12 cellular contexts compared by ENCODE assay signal in genomic region chr15:40452296-40453090, GRCh38. TPM values are rescaled to one million over a fixed set of nuclear protein-coding genes. Genes with fewer than 3 reads are reported as not detected.
DNase-seq lines count a peak whose midpoint lies in the region; ATAC-seq, FAIRE-seq and TF ChIP-seq lines count a peak whose summit lies in the region.
"Had no signal": no experiment of that assay in that cellular context is flagged by ENCODE, and none has a peak within 500 bp of the region (broad histone marks: within the 10 kb centered on the region; RNA-seq: fewer than 3 reads in every experiment).

No MANE protein-coding gene starts in this region.

- peaks cover 22% of the 10 kb centered on the region for H3K9me1 ChIP-seq in K562 (ENCODE audit: control insufficient read depth, insufficient read depth, low read length)

- no peak for TF ChIP-seq POLR2A in K562 (conservative IDR thresholded peaks at IDR 0.05)

- no peaks in the 10 kb centered on the region for H3K27me3 Mint-ChIP-seq in activated CD4-positive, alpha-beta T cell treated with anti-CD3 and anti-CD28 coated beads, Interleukin-2, amount 10 ng/mL, durations not matched to agents 7 days and 5 days
- no peaks in the 10 kb centered on the region for H3K27me3 Mint-ChIP-seq in stimulated activated naive CD8-positive, alpha-beta T cell treated with anti-CD3 and anti-CD28 coated beads, Interleukin-15, amount 100 ng/mL, for 72 hours

- in situ Hi-C loops in K562 (cut with MboI) = no loop called here

- H3K79me2 ChIP-seq in K562 (ENCODE audit: control insufficient read depth, insufficient read depth, low read length) = peaks cover 94% of the 10 kb centered on the region

- peak; percentile 30 for DNase-seq in activated CD4-positive, alpha-beta T cell treated with anti-CD3 and anti-CD28 coated beads, Interleukin-2, amount 10 ng/mL, durations not matched to agents 7 days and 5 days
- no peak for DNase-seq in activated CD4-positive, alpha-beta T cell treated with anti-CD3 and anti-CD28 coated beads, Interleukin-2, amount 50 U/mL, for 48 hours
- DNase-seq in K562 (ENCODE audit: extremely low read depth in 1 of 4, low spot score in 3 of 4) (no peak), NAMALWA (ENCODE audit: low spot score) (no peak), HEK293T (ENCODE audit: extremely low spot score) (no peak)
- DNase-seq in stimulated activated naive CD8-positive, alpha-beta T cell treated with anti-CD3 and anti-CD28 coated beads, Interleukin-15, amount 100 ng/mL, for 72 hours = no peak
- no peak for DNase-seq in stimulated activated CD4-positive, alpha-beta T cell treated with anti-CD3 and anti-CD28 coated beads, Interleukin-4, amount 100 ng/mL, for 4 hours
- DNase-seq: activated CD8-positive, alpha-beta memory T cell treated with anti-CD3 and anti-CD28 coated beads for 24 hours; mammary epithelial cell; SIG-M5 had no signal

- WGBS in K562 (ENCODE audit: insufficient coverage, low coverage, missing lambda C conversion rate) = 43% methylated on average over 10 of the region's 11 CpGs

- H3K4me2 ChIP-seq in K562 (ENCODE audit: insufficient read depth, low read length) = no peak overlapping the region

- peak overlapping the region in 1 of 2 experiments; percentile 85; a peak in 2 of 4 replicates for H3K9ac ChIP-seq in K562 (ENCODE audit: insufficient read depth in 1 of 2, low read depth in 2 of 2, low read length in 2 of 2)

- H3K9me3 ChIP-seq in K562 (replicated peaks; ENCODE audit: control insufficient read depth, insufficient read depth, low read depth, low read length) = no peaks in the 10 kb centered on the region
- H3K9me3 ChIP-seq: HAP-1 had no signal

- CTCF ChIA-PET in activated CD4-positive, alpha-beta T cell treated with anti-CD3 and anti-CD28 coated beads, Interleukin-2, amount 10 ng/mL, durations not matched to agents 7 days and 5 days (lab: Charles Lee) = interaction anchor here (1.2 to 4.4 kb wide), 3 partner anchors 11 to 55 kb away, joined by 3 to 28 read pairs (median 3); partner anchors contain the start of gene BAHD1
- CTCF ChIA-PET in K562 (lab: Yijun Ruan, JAX; ENCODE audit: low intra/inter-chr PET ratio) = no interaction called here
- CTCF ChIA-PET in HEK293T (lab: Yijun Ruan, JAX) = interaction anchor here (0.9 kb wide), 1 partner anchor 108 kb away, joined by 3 read pairs; no protein-coding TSS in a partner anchor

- H3K4me1 ChIP-seq in K562 (replicated peaks in 1 of 2; ENCODE audit: control insufficient read depth in 2 of 2, insufficient read depth in 2 of 2, low read length in 2 of 2) = peaks cover 35 to 43% of the 10 kb centered on the region in 2 experiments
- H3K4me1 ChIP-seq: HAP-1 had no signal

- no peak for FAIRE-seq in K562 (lab: Jason Lieb, UNC)

- no TSS peak for BruUV-seq in K562 (replicated peaks; lab: Mats Ljungman, UMichigan)

- peak overlapping the region; percentile 92 for H3K27ac Mint-ChIP-seq in activated CD4-positive, alpha-beta T cell treated with anti-CD3 and anti-CD28 coated beads, Interleukin-2, amount 10 ng/mL, durations not matched to agents 7 days and 5 days
- H3K27ac Mint-ChIP-seq in stimulated activated naive CD8-positive, alpha-beta T cell treated with anti-CD3 and anti-CD28 coated beads, Interleukin-15, amount 100 ng/mL, for 72 hours = peak overlapping the region; percentile 56 to 85

- intact Hi-C loops in K562 (cut with micrococcal nuclease) = no loop called here

- no peak for TF ChIP-seq EP300 in K562 (IDR thresholded peaks at IDR 0.05; ENCODE audit: low read length)

- H3K27ac ChIP-seq in K562 (ENCODE audit: extremely low read depth, low read depth, low read length) = no peak overlapping the region

- TF ChIP-seq RAD21 in K562 (CRISPR knock-in tag; conservative IDR thresholded peaks at IDR 0.05 in 1 of 2, IDR thresholded peaks at IDR 0.05 in 1 of 2) = no peak

- H3K4me1 Mint-ChIP-seq in activated CD4-positive, alpha-beta T cell treated with anti-CD3 and anti-CD28 coated beads, Interleukin-2, amount 10 ng/mL, durations not matched to agents 7 days and 5 days = peaks cover 77% of the 10 kb centered on the region
- peaks cover 86% of the 10 kb centered on the region for H3K4me1 Mint-ChIP-seq in stimulated activated naive CD8-positive, alpha-beta T cell treated with anti-CD3 and anti-CD28 coated beads, Interleukin-15, amount 100 ng/mL, for 72 hours

- ATAC-seq in HG03354 (IDR thresholded peaks at IDR 0.05; ENCODE audit: poor library complexity, severe bottlenecking, unreplicated experiment) = peak; percentile 63
- ATAC-seq in K562 = peak; percentile 21
- peak; percentile 75 for ATAC-seq in stimulated activated naive CD8-positive, alpha-beta T cell treated with anti-CD3 and anti-CD28 coated beads, Interleukin-15, amount 100 ng/mL, for 72 hours

- H2AFZ ChIP-seq in K562 (ENCODE audit: low read depth, low read length) = no peak overlapping the region

- H3K4me3 ChIP-seq in K562 = no peak overlapping the region
- H3K4me3 ChIP-seq: HAP-1 had no signal

- POLR2A ChIA-PET in activated CD4-positive, alpha-beta T cell treated with anti-CD3 and anti-CD28 coated beads, Interleukin-2, amount 10 ng/mL, durations not matched to agents 7 days and 5 days (lab: Charles Lee) = interaction anchor here (1.0 kb wide), 1 partner anchor 10 kb away, joined by 3 read pairs; no protein-coding TSS in a partner anchor
- POLR2A ChIA-PET in K562 (lab: Yijun Ruan, JAX) (interaction anchor here (0.6 to 9.5 kb wide), 7 partner anchors 10 to 242 kb away, joined by 3 to 89 read pairs (median 4); partner anchors contain the start of gene BAHD1), HEK293T (lab: Yijun Ruan, JAX) (interaction anchor here (1.2 to 1.3 kb wide), 2 partner anchors 13 to 53 kb away, joined by 3 to 7 read pairs; no protein-coding TSS in a partner anchor)

- no peak for TF ChIP-seq CTCF in K562 (IDR thresholded peaks at IDR 0.05 in 2 of 3, conservative IDR thresholded peaks at IDR 0.05 in 1 of 3; ENCODE audit: insufficient read depth in 2 of 3, low read depth in 1 of 3, low read length in 3 of 3)

- H3K9me3 Mint-ChIP-seq in activated CD4-positive, alpha-beta T cell treated with anti-CD3 and anti-CD28 coated beads, Interleukin-2, amount 10 ng/mL, durations not matched to agents 7 days and 5 days = no peaks in the 10 kb centered on the region
- no peaks in the 10 kb centered on the region for H3K9me3 Mint-ChIP-seq in stimulated activated naive CD8-positive, alpha-beta T cell treated with anti-CD3 and anti-CD28 coated beads, Interleukin-15, amount 100 ng/mL, for 72 hours

- peak overlapping the region; percentile 76 for H3K4me3 Mint-ChIP-seq in activated CD4-positive, alpha-beta T cell treated with anti-CD3 and anti-CD28 coated beads, Interleukin-2, amount 10 ng/mL, durations not matched to agents 7 days and 5 days
- peak overlapping the region; percentile 56 to 77 for H3K4me3 Mint-ChIP-seq in stimulated activated naive CD8-positive, alpha-beta T cell treated with anti-CD3 and anti-CD28 coated beads, Interleukin-15, amount 100 ng/mL, for 72 hours

- no peaks in the 10 kb centered on the region for H3K27me3 ChIP-seq in K562 (ENCODE audit: control insufficient read depth in 2 of 2, insufficient read depth in 2 of 2, low read length in 2 of 2)

- peaks cover 64% of the 10 kb centered on the region for H4K20me1 ChIP-seq in K562 (replicated peaks; ENCODE audit: control insufficient read depth, insufficient read depth, low read length)

- peaks cover 3% of the 10 kb centered on the region; the same call in 2 of the 3 replicates for H3K36me3 ChIP-seq in K562 (ENCODE audit: control insufficient read depth, insufficient read depth, low read length)
- H3K36me3 ChIP-seq: HAP-1 had no signal

- H3K36me3 Mint-ChIP-seq in activated CD4-positive, alpha-beta T cell treated with anti-CD3 and anti-CD28 coated beads, Interleukin-2, amount 10 ng/mL, durations not matched to agents 7 days and 5 days (ENCODE audit: low read depth) = peaks cover 5% of the 10 kb centered on the region

RNA-seq across cellular contexts. Expression of gene BAHD1, which starts 11.7 kb away (rescaled TPM):
- total RNA-seq in activated CD4-positive, alpha-beta T cell treated with anti-CD3 and anti-CD28 coated beads, Interleukin-2, amount 10 ng/mL, durations not matched to agents 7 days and 5 days = 10 to 100 TPM; 28.7 to 30.8 TPM
- total RNA-seq in K562 (2011; cell fraction: chromatin; rRNA removed; ENCODE audit: low replicate concordance) = 30.6 and 63.4 TPM in 2 replicates
- 33.2 and 38.7 TPM in 2 replicates for total RNA-seq in K562 (2011; cell fraction: nucleolus; rRNA removed)
- 31.7 and 43.1 TPM in 2 replicates for total RNA-seq in K562 (2011; cell fraction: nucleoplasm; rRNA removed)
- 15.2 and 20.8 TPM in 2 replicates for total RNA-seq in K562 (2014; rRNA removed)
- total RNA-seq in K562 (2014; rRNA removed; fragmentation: Illumina TruSeq; extraction: Trizol) = 9.7 and 10.3 TPM in 2 replicates
- total RNA-seq in K562 (2015; rRNA removed; fragmentation: Illumina TruSeq; extraction: Trizol) = 11.5 and 12.3 TPM in 2 replicates
- total RNA-seq in K562 (2021) = 33.6 and 38.5 TPM in 2 replicates
- 9.7 and 10.6 TPM in 2 replicates for polyA plus RNA-seq in K562 (2011; rRNA removed)
- polyA plus RNA-seq in K562 (2011; cell fraction: cytosol; rRNA removed) = 9.1 and 16.4 TPM in 2 replicates
- polyA plus RNA-seq in K562 (2011; cell fraction: nucleus; rRNA removed) = 27.1 and 43.2 TPM in 2 replicates
- polyA plus RNA-seq in K562 (2012) = 24.0 and 25.8 TPM in 2 replicates
- polyA plus RNA-seq in K562 (2014; fragmentation: Illumina TruSeq; extraction: Trizol) = 18.4 and 26.4 TPM in 2 replicates
- under 1 TPM; 0.55 to 0.80 TPM for polyA plus RNA-seq in K562 (2014; fragmentation: Nextera tagmentation; extraction: Ambion mirVana)
- 19.0 and 19.4 TPM in 2 replicates for polyA plus RNA-seq in K562 (2014; rRNA removed)
- 7.1 and 10.0 TPM in 2 replicates for polyA minus RNA-seq in K562 (2011; rRNA and poly(A)+ RNA removed)
- 12.7 TPM in 2 replicates for polyA minus RNA-seq in K562 (2011; cell fraction: cytosol; rRNA and poly(A)+ RNA removed)
- 10.5 and 12.2 TPM in 2 replicates for polyA minus RNA-seq in K562 (2011; cell fraction: nucleus; rRNA and poly(A)+ RNA removed)

RNA-seq across cellular contexts. Expression of gene CHST14, which starts 18.3 kb away (rescaled TPM):
- 10 to 100 TPM; 14.3 to 14.6 TPM for total RNA-seq in activated CD4-positive, alpha-beta T cell treated with anti-CD3 and anti-CD28 coated beads, Interleukin-2, amount 10 ng/mL, durations not matched to agents 7 days and 5 days
- 4.2 and 14.3 TPM in 2 replicates for total RNA-seq in K562 (2011; cell fraction: chromatin; rRNA removed; ENCODE audit: low replicate concordance)
- total RNA-seq in K562 (2011; cell fraction: nucleolus; rRNA removed) = 18.7 and 22.0 TPM in 2 replicates
- 17.9 and 21.1 TPM in 2 replicates for total RNA-seq in K562 (2011; cell fraction: nucleoplasm; rRNA removed)
- total RNA-seq in K562 (2014; rRNA removed) = 4.0 and 5.6 TPM in 2 replicates
- total RNA-seq in K562 (2014; rRNA removed; fragmentation: Illumina TruSeq; extraction: Trizol) = 2.3 and 2.5 TPM in 2 replicates
- total RNA-seq in K562 (2015; rRNA removed; fragmentation: Illumina TruSeq; extraction: Trizol) = 4.6 TPM in 2 replicates
- 11.2 and 12.1 TPM in 2 replicates for total RNA-seq in K562 (2021)
- 4.5 and 6.4 TPM in 2 replicates for polyA plus RNA-seq in K562 (2011; rRNA removed)
- 6.6 and 8.1 TPM in 2 replicates for polyA plus RNA-seq in K562 (2011; cell fraction: cytosol; rRNA removed)
- 4.8 and 5.2 TPM in 2 replicates for polyA plus RNA-seq in K562 (2011; cell fraction: nucleus; rRNA removed)
- 12.0 and 17.1 TPM in 2 replicates for polyA plus RNA-seq in K562 (2012)
- polyA plus RNA-seq in K562 (2014; fragmentation: Illumina TruSeq; extraction: Trizol) = 6.3 and 7.5 TPM in 2 replicates
- 1 to 10 TPM; 1.6 to 2.3 TPM for polyA plus RNA-seq in K562 (2014; fragmentation: Nextera tagmentation; extraction: Ambion mirVana)
- polyA plus RNA-seq in K562 (2014; rRNA removed) = 3.9 and 4.8 TPM in 2 replicates
- 3.1 TPM in 2 replicates for polyA minus RNA-seq in K562 (2011; rRNA and poly(A)+ RNA removed)
- 6.2 and 11.7 TPM in 2 replicates for polyA minus RNA-seq in K562 (2011; cell fraction: cytosol; rRNA and poly(A)+ RNA removed)
- 2.7 and 3.8 TPM in 2 replicates for polyA minus RNA-seq in K562 (2011; cell fraction: nucleus; rRNA and poly(A)+ RNA removed)

RNA-seq across cellular contexts. Expression of gene IVD, which starts 46.9 kb away (rescaled TPM):
- total RNA-seq in activated CD4-positive, alpha-beta T cell treated with anti-CD3 and anti-CD28 coated beads, Interleukin-2, amount 10 ng/mL, durations not matched to agents 7 days and 5 days = 10 to 100 TPM; 38.4 to 47.1 TPM
- total RNA-seq in K562 (2011; cell fraction: chromatin; rRNA removed; ENCODE audit: low replicate concordance) = 26.5 and 47.8 TPM in 2 replicates
- total RNA-seq in K562 (2011; cell fraction: nucleolus; rRNA removed) = 16.8 and 18.7 TPM in 2 replicates
- 20.5 and 23.3 TPM in 2 replicates for total RNA-seq in K562 (2011; cell fraction: nucleoplasm; rRNA removed)
- total RNA-seq in K562 (2014; rRNA removed) (2.5 and 3.0 TPM in 2 replicates), K562 (2014; rRNA removed; fragmentation: Illumina TruSeq; extraction: Trizol) (2.2 and 2.4 TPM in 2 replicates), K562 (2015; rRNA removed; fragmentation: Illumina TruSeq; extraction: Trizol) (1.5 and 2.0 TPM in 2 replicates), K562 (2021) (3.6 and 5.6 TPM in 2 replicates)
- polyA plus RNA-seq in K562 (2011; rRNA removed) (4.5 and 6.9 TPM in 2 replicates), K562 (2014; fragmentation: Illumina TruSeq; extraction: Trizol) (1.1 and 1.4 TPM in 2 replicates), K562 (2014; fragmentation: Nextera tagmentation; extraction: Ambion mirVana) (under 1 TPM; 0.15 to 0.45 TPM), K562 (2014; rRNA removed) (2.9 and 3.5 TPM in 2 replicates)
- polyA plus RNA-seq in K562 (2011; cell fraction: cytosol; rRNA removed) = 2.1 and 4.2 TPM in 2 replicates
- 10.5 and 14.0 TPM in 2 replicates for polyA plus RNA-seq in K562 (2011; cell fraction: nucleus; rRNA removed)
- polyA plus RNA-seq in K562 (2012) = 1.4 and 3.7 TPM in 2 replicates
- 5.8 and 10.9 TPM in 2 replicates for polyA minus RNA-seq in K562 (2011; rRNA and poly(A)+ RNA removed)
- polyA minus RNA-seq in K562 (2011; cell fraction: cytosol; rRNA and poly(A)+ RNA removed) = 3.1 and 4.5 TPM in 2 replicates
- polyA minus RNA-seq in K562 (2011; cell fraction: nucleus; rRNA and poly(A)+ RNA removed) = 4.6 and 6.7 TPM in 2 replicates

Comparison
In these comparisons a context has a peak if more than half of its experiments do, and no peak if none do; other contexts are left out.
1. ATAC-seq: peak in every context shown above with its lines; median percentile 75 in stimulated activated naive CD8-positive, alpha-beta T cell treated with anti-CD3 and anti-CD28 coated beads, Interleukin-15, amount 100 ng/mL, for 72 hours; 63 in HG03354; 21 in K562.